In genomic region chr7:22129819-22130580, GRCh38 we compare ENCODE assay signal across 26 cellular contexts.
DNase-seq lines count a peak whose midpoint lies in the region; ATAC-seq, FAIRE-seq and TF ChIP-seq lines count a peak whose summit lies in the region.
"Had no signal": no experiment of that assay in that cellular context is flagged by ENCODE, and none has a peak within 500 bp of the region (broad histone marks: within the 10 kb centered on the region; RNA-seq: fewer than 3 reads in every experiment).

No MANE protein-coding gene starts in this region.

- H3K27me3 ChIP-seq in parathyroid adenoma (ENCODE audit: control insufficient read depth, insufficient read depth, low read length) = no peaks in the 10 kb centered on the region
- H3K27me3 ChIP-seq in SJCRH30 = peaks cover 5% of the 10 kb centered on the region; the same call in 1 of the 2 replicates
- no peaks in the 10 kb centered on the region for H3K27me3 ChIP-seq in MM.1S (replicated peaks; ENCODE audit: insufficient read depth, low read length)
- H3K27me3 ChIP-seq: ascending aorta, pancreas, Peyer's patch, right atrium auricular region, transverse colon had no signal

- peaks cover 3% of the 10 kb centered on the region for H3K79me2 ChIP-seq in parathyroid adenoma
- no peaks in the 10 kb centered on the region for H3K79me2 ChIP-seq in MM.1S (ENCODE audit: low read length)

- FAIRE-seq in GM12892 (lab: Jason Lieb, UNC) = peak; percentile 44
- FAIRE-seq: pancreas had no signal

- H4K20me1 ChIP-seq in MM.1S (ENCODE audit: insufficient read depth, low read length) = no peaks in the 10 kb centered on the region

- H3K4me2 ChIP-seq in parathyroid adenoma (ENCODE audit: low read length) (no peak overlapping the region), MM.1S (ENCODE audit: low read depth, low read length) (no peak overlapping the region)

- peak overlapping the region; percentile 33 for H3K27ac ChIP-seq in cingulate gyrus (ENCODE audit: low read depth, low read length)
- H3K27ac ChIP-seq in parathyroid adenoma = peak overlapping the region; percentile 73
- no peak overlapping the region for H3K27ac ChIP-seq in SJCRH30
- H3K27ac ChIP-seq in MM.1S (ENCODE audit: low read length) = no peak overlapping the region
- H3K27ac ChIP-seq: ascending aorta, C4-2B, pancreas, Peyer's patch, right atrium auricular region, transverse colon had no signal

- H3K4me1 ChIP-seq in parathyroid adenoma (peaks cover 80% of the 10 kb centered on the region), SJCRH30 (no peaks in the 10 kb centered on the region), MM.1S (ENCODE audit: low read length) (no peaks in the 10 kb centered on the region)
- H3K4me1 ChIP-seq: ascending aorta, HAP-1, pancreas, Peyer's patch, right atrium auricular region, transverse colon had no signal

- no peak for TF ChIP-seq POLR2A in GM12892 (IDR thresholded peaks at IDR 0.05; ENCODE audit: low read depth, low read length)

- no peaks in the 10 kb centered on the region for H3F3A ChIP-seq in MM.1S (ENCODE audit: insufficient read depth, low read length)

- DNase-seq in DMS53 (lab: John Stamatoyannopoulos, UW) = peak; percentile 86
- DNase-seq in GM12892 (ENCODE audit: insufficient read length) = no peak
- DNase-seq in SJCRH30 = no peak
- no peak for DNase-seq in MM.1S
- DNase-seq: activated CD4-positive, CD25-positive, alpha-beta regulatory T cell treated with anti-CD3 and anti-CD28 coated beads, Interleukin-2, amount 50 U/mL, for 72 hours; COR-L47; immature natural killer cell; Karpas-422; left cardiac atrium; MV-4-11; NCI-H146; NCI-H2107; NCI-H446 treated with DMSO at 0.1 percent for 48 hours; NCI-H774; pancreas; Peyer's patch; SHP77; stimulated activated CD4-positive, alpha-beta T cell treated with anti-CD3 and anti-CD28 coated beads, Interleukin-2, amount 100 ng/mL, for 24 hours; transverse colon had no signal

- no peak overlapping the region for H3K4me3 ChIP-seq in parathyroid adenoma (ENCODE audit: low read depth, low read length)
- no peak overlapping the region for H3K4me3 ChIP-seq in SJCRH30
- H3K4me3 ChIP-seq in MM.1S (ENCODE audit: low read length) = no peak overlapping the region
- H3K4me3 ChIP-seq: ascending aorta, HAP-1, pancreas, Peyer's patch, right atrium auricular region, transverse colon had no signal

- H3K9me3 ChIP-seq in parathyroid adenoma (ENCODE audit: control insufficient read depth, low read length) (no peaks in the 10 kb centered on the region), SJCRH30 (replicated peaks) (no peaks in the 10 kb centered on the region), MM.1S (replicated peaks; ENCODE audit: insufficient read depth, low read length) (no peaks in the 10 kb centered on the region)
- H3K9me3 ChIP-seq: ascending aorta, HAP-1, pancreas, Peyer's patch, right atrium auricular region, transverse colon had no signal

- no peaks in the 10 kb centered on the region for H3K9me2 ChIP-seq in MM.1S (replicated peaks; ENCODE audit: insufficient read depth, low read length)

- H2AFZ ChIP-seq in parathyroid adenoma (no peak overlapping the region), MM.1S (ENCODE audit: low read length) (no peak overlapping the region)

- no peaks in the 10 kb centered on the region for H3K36me3 ChIP-seq in parathyroid adenoma (ENCODE audit: control insufficient read depth, insufficient read depth, low read length)
- H3K36me3 ChIP-seq in SJCRH30 = no peaks in the 10 kb centered on the region
- H3K36me3 ChIP-seq in MM.1S (replicated peaks; ENCODE audit: insufficient read depth, low read length) = no peaks in the 10 kb centered on the region
- H3K36me3 ChIP-seq: HAP-1, transverse colon had no signal

- TF ChIP-seq CTCF in parathyroid adenoma (IDR thresholded peaks at IDR 0.05) (no peak), MM.1S (IDR thresholded peaks at IDR 0.05; ENCODE audit: low read length) (no peak)

- ATAC-seq in HG03108 (IDR thresholded peaks at IDR 0.05; ENCODE audit: unreplicated experiment) = no peak
- ATAC-seq: left cardiac atrium, pancreas had no signal

- H3K9ac ChIP-seq in parathyroid adenoma = no peak overlapping the region
- no peak overlapping the region for H3K9ac ChIP-seq in MM.1S (ENCODE audit: low read length)

Comparison
In these comparisons a context has a peak if more than half of its experiments do, and no peak if none do; other contexts are left out.
1. H3K27ac ChIP-seq: peak in cingulate gyrus (single experiment) and parathyroid adenoma (single experiment); none in SJCRH30 (single experiment) and MM.1S (single experiment).